Comparison of ENCODE assay signal across 26 cellular contexts in the genomic region with DNA sequence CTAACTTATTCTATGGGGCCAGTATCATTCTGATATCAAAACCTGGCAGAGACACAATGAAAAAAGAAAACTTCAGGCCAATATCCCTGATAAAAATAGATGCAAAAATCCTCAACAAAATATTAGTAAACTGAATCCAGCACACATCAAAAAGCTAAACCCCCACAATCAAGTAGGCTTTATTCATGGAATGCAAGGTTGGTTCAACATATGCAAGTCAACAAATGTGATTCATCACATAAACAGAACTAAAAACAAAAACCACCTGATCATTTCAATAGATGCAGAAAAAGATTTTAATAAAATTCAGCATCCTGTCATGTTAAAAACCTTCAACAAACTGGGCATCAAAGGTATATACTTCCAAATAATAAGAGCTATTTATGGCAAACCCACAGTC.
"Had no signal": no experiment of that assay in that cellular context is flagged by ENCODE, and none has a peak within 500 bp of the region (broad histone marks: within the 10 kb centered on the region; RNA-seq: fewer than 3 reads in every experiment).

No MANE protein-coding gene starts in this region.

- H3K27ac ChIP-seq: colonic mucosa, coronary artery, dorsolateral prefrontal cortex, epithelial cell of prostate, esophagus muscularis mucosa, esophagus squamous epithelium, foreskin keratinocyte, gastrocnemius medialis, gastroesophageal sphincter, heart left ventricle, heart right ventricle had no signal

- H3K27me3 ChIP-seq: colonic mucosa, dorsolateral prefrontal cortex, esophagus muscularis mucosa, esophagus squamous epithelium, foreskin keratinocyte, gastrocnemius medialis, gastroesophageal sphincter, heart left ventricle had no signal

- H3K4me1 ChIP-seq: colonic mucosa, esophagus squamous epithelium, gastrocnemius medialis, gastroesophageal sphincter had no signal

- DNase-seq: colonic mucosa; cortex of kidney; dermis blood vessel endothelial cell; dorsolateral prefrontal cortex; effector CD4-positive, alpha-beta T cell; effector CD8-positive, alpha-beta T cell; effector memory CD4-positive, alpha-beta T cell; effector memory CD8-positive, alpha-beta T cell; endodermal cell; erythroblast; esophagus squamous epithelium; foreskin keratinocyte; gastrocnemius medialis; glutamatergic neuron; head of caudate nucleus; heart left ventricle; heart right ventricle had no signal

- H3K4me3 ChIP-seq: colonic mucosa, coronary artery, dorsolateral prefrontal cortex, esophagus muscularis mucosa, esophagus squamous epithelium, gastrocnemius medialis, gastroesophageal sphincter, heart left ventricle, heart right ventricle had no signal

- FAIRE-seq: colon, endometrium, endothelial cell of umbilical vein, frontal cortex had no signal

- H3K36me3 ChIP-seq: colonic mucosa, esophagus muscularis mucosa, esophagus squamous epithelium, gastrocnemius medialis, gastroesophageal sphincter, heart left ventricle, heart right ventricle had no signal

- H3K9me3 ChIP-seq: colonic mucosa, gastrocnemius medialis had no signal

- ATAC-seq: effector memory CD8-positive, alpha-beta T cell; esophagus mucosa; foreskin keratinocyte; gastrocnemius medialis; gastroesophageal sphincter; heart left ventricle; heart right ventricle had no signal
